8 cellular contexts compared by ENCODE assay signal in the genomic region with DNA sequence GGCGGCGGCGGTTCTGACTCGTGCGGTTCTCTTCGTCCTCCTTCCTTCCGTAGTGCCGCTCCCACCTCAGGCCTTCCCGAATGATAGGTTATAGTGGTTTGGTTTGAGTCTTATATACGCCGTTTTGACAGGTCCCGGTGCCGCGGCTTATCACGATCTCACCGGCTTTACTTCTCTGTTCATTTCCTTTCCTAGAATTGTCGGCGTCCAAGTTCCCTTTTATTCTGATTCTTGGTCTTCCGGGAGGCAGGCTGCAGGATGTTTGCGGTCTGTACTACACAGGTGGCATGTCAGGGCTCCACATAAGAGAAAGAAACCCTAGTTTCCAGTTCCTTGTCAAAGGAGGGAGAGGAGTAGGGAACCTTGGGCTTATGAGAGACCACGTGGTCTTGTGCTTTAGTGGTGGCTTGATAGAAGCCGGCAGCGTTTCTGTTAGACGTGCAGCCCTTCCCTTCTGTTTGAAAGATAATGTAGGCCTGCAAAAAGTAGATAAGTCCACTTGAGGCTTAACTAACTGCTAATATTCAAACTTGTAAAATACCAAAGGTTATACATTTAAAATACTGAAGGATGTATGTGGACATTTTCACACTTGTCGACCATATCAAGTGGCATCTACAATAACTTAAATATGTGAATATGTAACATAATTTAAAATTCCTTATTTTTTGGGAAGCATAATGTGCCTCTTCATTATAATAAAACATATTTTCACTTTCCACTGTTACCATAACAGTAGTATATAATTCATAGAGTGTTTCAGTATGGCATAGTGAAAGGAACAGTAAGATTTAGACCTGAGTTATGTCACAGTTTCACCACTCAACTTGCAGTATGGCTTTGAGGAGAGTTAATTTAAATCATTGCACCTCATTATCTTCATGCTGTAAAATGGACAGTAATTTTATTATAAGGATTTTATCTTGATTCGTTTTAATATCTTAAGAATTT. TPM values are rescaled to one million over a fixed set of nuclear protein-coding genes. Genes with fewer than 3 reads are reported as not detected.
A peak's percentile ranks its signal among the peaks of the same experiment; 100 is the strongest.
DNase-seq lines count a peak whose midpoint lies in the region; ATAC-seq and TF ChIP-seq lines count a peak whose summit lies in the region.

No MANE protein-coding gene starts in this region.

- H3K4me3 ChIP-seq in Peyer's patch: peak overlapping the region; percentile 76 to 98 (median 84)
- H3K4me3 ChIP-seq in uterus: peak overlapping the region; percentile 78 to 94

- H3K9me3 Mint-ChIP-seq in CD4-positive, alpha-beta T cell: no peaks in the 10 kb centered on the region
- H3K9me3 Mint-ChIP-seq in glutamatergic neuron (ENCODE audit: unreplicated experiment) (peaks cover 10% of the 10 kb centered on the region), osteocyte (ENCODE audit: unreplicated experiment) (no peaks in the 10 kb centered on the region)

- no peak for TF ChIP-seq CTCF in CD4-positive, alpha-beta T cell (IDR thresholded peaks at IDR 0.05)
- no peak for TF ChIP-seq CTCF in Peyer's patch (IDR thresholded peaks at IDR 0.05)
- TF ChIP-seq CTCF in glutamatergic neuron (IDR thresholded peaks at IDR 0.05; ENCODE audit: partially characterized antibody, unreplicated experiment): no peak
- TF ChIP-seq CTCF in osteocyte (IDR thresholded peaks at IDR 0.05): no peak
- no peak for TF ChIP-seq CTCF in uterus (IDR thresholded peaks at IDR 0.05)

- H3K27me3 ChIP-seq in CD4-positive, alpha-beta T cell (ENCODE audit: control insufficient read depth, insufficient read depth, low read length): no peaks in the 10 kb centered on the region
- H3K27me3 ChIP-seq in Peyer's patch: no peaks in the 10 kb centered on the region
- H3K27me3 ChIP-seq in uterus: no peaks in the 10 kb centered on the region

- H3K36me3 Mint-ChIP-seq in CD4-positive, alpha-beta T cell (ENCODE audit: low read depth): peaks cover 36% of the 10 kb centered on the region
- H3K36me3 Mint-ChIP-seq in glutamatergic neuron (ENCODE audit: unreplicated experiment) (no peaks in the 10 kb centered on the region), osteocyte (ENCODE audit: unreplicated experiment) (peaks cover 2% of the 10 kb centered on the region)

- H3K36me3 ChIP-seq in Peyer's patch (no peaks in the 10 kb centered on the region), uterus (no peaks in the 10 kb centered on the region)

- CTCF ChIA-PET in CD4-positive, alpha-beta T cell (lab: Charles Lee): interaction anchor here (1.2 to 1.7 kb wide), 4 partner anchors 11 to 54 kb away, joined by 3 to 6 read pairs (median 4); no protein-coding TSS in a partner anchor

- H3K4me1 Mint-ChIP-seq in CD4-positive, alpha-beta T cell (ENCODE audit: low read depth): peaks cover 86% of the 10 kb centered on the region
- H3K4me1 Mint-ChIP-seq in glutamatergic neuron (ENCODE audit: low read depth, unreplicated experiment): peaks cover 4% of the 10 kb centered on the region
- peaks cover 23% of the 10 kb centered on the region for H3K4me1 Mint-ChIP-seq in osteocyte (ENCODE audit: unreplicated experiment)

- ATAC-seq in CD4-positive, alpha-beta T cell (ENCODE audit: poor library complexity): peak; percentile 23
- peak; percentile 64 for ATAC-seq in GM19395 (IDR thresholded peaks at IDR 0.05; ENCODE audit: unreplicated experiment)
- ATAC-seq in HG03460 (IDR thresholded peaks at IDR 0.05; ENCODE audit: unreplicated experiment): peak; percentile 52

- POLR2A ChIA-PET in CD4-positive, alpha-beta T cell (lab: Charles Lee): interaction anchor here (1.4 to 2.4 kb wide), 4 partner anchors 10 to 342 kb away, joined by 4 to 20 read pairs (median 17); a partner anchor contains a TSS

- intact Hi-C loops in CD4-positive, alpha-beta T cell (cut with DNase I, micrococcal nuclease): loop anchor here (2.0 to 10.0 kb wide), 4 partner anchors 51 to 342 kb away; a partner anchor contains a TSS
- intact Hi-C loops in uterus (cut with DNase I; ENCODE audit: low total_unique reads): no loop called here

- H3K4me1 ChIP-seq in Peyer's patch: peaks cover 0 to 39% (median 16%) of the 10 kb centered on the region in 4 donors
- peaks cover 0 to 2% of the 10 kb centered on the region in 2 donors for H3K4me1 ChIP-seq in uterus

- peak in 9 of 10 experiments; percentile 24 to 61 (median 35) for DNase-seq in CD4-positive, alpha-beta T cell
- DNase-seq in Peyer's patch: peak in 2 of 3 donors; percentile 81 to 86
- peak; percentile 34 for DNase-seq in activated naive CD4-positive, alpha-beta T cell treated with anti-CD3 and anti-CD28 coated beads, Interleukin-2, amount 50 U/mL, for 16 hours
- no peak for DNase-seq in glutamatergic neuron
- no peak for DNase-seq in osteocyte (ENCODE audit: extremely low spot score, unreplicated experiment)
- DNase-seq in uterus: peak in 1 of 2 donors; percentile 13

- TF ChIP-seq POLR2A in Peyer's patch (IDR thresholded peaks at IDR 0.05) (no peak), uterus (IDR thresholded peaks at IDR 0.05) (no peak)

- peak overlapping the region; percentile 97 for H3K27ac ChIP-seq in CD4-positive, alpha-beta T cell (ENCODE audit: low read depth, low read length)
- H3K27ac ChIP-seq in Peyer's patch (peak overlapping the region; percentile 89 to 96 (median 94)), uterus (peak overlapping the region; percentile 92 to 98)

- H3K27me3 Mint-ChIP-seq in CD4-positive, alpha-beta T cell: no peaks in the 10 kb centered on the region
- H3K27me3 Mint-ChIP-seq in glutamatergic neuron (ENCODE audit: unreplicated experiment): peaks cover 5% of the 10 kb centered on the region
- H3K27me3 Mint-ChIP-seq in osteocyte (ENCODE audit: unreplicated experiment): no peaks in the 10 kb centered on the region

- H3K4me3 Mint-ChIP-seq in CD4-positive, alpha-beta T cell: peak overlapping the region; percentile 98
- peak overlapping the region; percentile 99 for H3K4me3 Mint-ChIP-seq in glutamatergic neuron (ENCODE audit: unreplicated experiment)
- H3K4me3 Mint-ChIP-seq in osteocyte (ENCODE audit: unreplicated experiment): peak overlapping the region; percentile 100

- H3K9me3 ChIP-seq in CD4-positive, alpha-beta T cell (ENCODE audit: control insufficient read depth, low read length): no peaks in the 10 kb centered on the region
- no peaks in the 10 kb centered on the region for H3K9me3 ChIP-seq in Peyer's patch
- no peaks in the 10 kb centered on the region for H3K9me3 ChIP-seq in uterus

- H3K27ac Mint-ChIP-seq in CD4-positive, alpha-beta T cell: peak overlapping the region; percentile 98
- H3K27ac Mint-ChIP-seq in glutamatergic neuron (ENCODE audit: unreplicated experiment): peak overlapping the region; percentile 99
- H3K27ac Mint-ChIP-seq in osteocyte (ENCODE audit: unreplicated experiment): peak overlapping the region; percentile 96

RNA-seq across cellular contexts. Expression of a gene that starts 0.8 kb away (rescaled TPM):
- 100 to 1,000 TPM; 212 to 218 TPM for total RNA-seq in CD4-positive, alpha-beta T cell
- total RNA-seq in Peyer's patch (100 to 1,000 TPM in 3 of 4 donors, 10 to 100 TPM in 1; 74.6 to 168 (median 108) TPM), glutamatergic neuron (ENCODE audit: unreplicated experiment) (74.4 TPM), osteocyte (40.6 and 45.0 TPM in 2 replicates), uterus (10 to 100 TPM; 44.8 to 98.9 (median 76.5) TPM)

Comparison
In these comparisons a context has a peak if more than half of its experiments do, and no peak if none do; other contexts are left out.
1. DNase-seq: peak in CD4-positive, alpha-beta T cell (9 of 10), Peyer's patch (2 of 3) and activated naive CD4-positive, alpha-beta T cell treated with anti-CD3 and anti-CD28 coated beads, Interleukin-2, amount 50 U/mL, for 16 hours (single experiment); none in glutamatergic neuron (single experiment) and osteocyte (single experiment).
2. Peak in every context shown above with its lines, with median percentiles within 50 percentile points of each other: ATAC-seq, H3K27ac ChIP-seq, H3K27ac Mint-ChIP-seq and H3K4me3 Mint-ChIP-seq.